9 cellular contexts compared by ENCODE assay signal in genomic region chr9:70113403-70114022, GRCh38.
DNase-seq lines count a peak whose midpoint lies in the region; ATAC-seq, FAIRE-seq and TF ChIP-seq lines count a peak whose summit lies in the region.
"Had no signal": no experiment of that assay in that cellular context is flagged by ENCODE, and none has a peak within 500 bp of the region (broad histone marks: within the 10 kb centered on the region; RNA-seq: fewer than 3 reads in every experiment).

No MANE protein-coding gene starts in this region.

- FAIRE-seq in GM12892 (lab: Jason Lieb, UNC): no peak
- peak; percentile 85 for FAIRE-seq in keratinocyte (lab: Jason Lieb, UNC)

- dilution Hi-C loops in keratinocyte (cut with MboI; ENCODE audit: extremely low pct_ligation_motif_present, low sequenced_read_pairs): loop anchor here (25.0 kb wide), 1 partner anchor 151 kb away; no protein-coding TSS in a partner anchor

- H3K9me3 ChIP-seq in keratinocyte (ENCODE audit: control insufficient read depth, low read depth, low read length): no peaks in the 10 kb centered on the region
- H3K9me3 ChIP-seq in stomach: no peaks in the 10 kb centered on the region

- no peak overlapping the region for H3K4me2 ChIP-seq in keratinocyte (ENCODE audit: control insufficient read depth, extremely low read depth, insufficient read depth, low read depth, low read length)

- no peaks in the 10 kb centered on the region for H3K36me3 Mint-ChIP-seq in MCF 10A (ENCODE audit: insufficient read depth, unreplicated experiment)
- H3K36me3 Mint-ChIP-seq: memory B cell had no signal

- no peak overlapping the region for H2AFZ ChIP-seq in keratinocyte (ENCODE audit: control insufficient read depth, low read length)

- no peak overlapping the region for H3K4me3 ChIP-seq in keratinocyte (ENCODE audit: control insufficient read depth in 2 of 3, extremely low read depth in 1 of 3, insufficient read depth in 2 of 3, low read depth in 1 of 3, low read length in 3 of 3)
- H3K4me3 ChIP-seq in stomach: no peak overlapping the region

- no peak overlapping the region for H3K27ac Mint-ChIP-seq in MCF 10A (ENCODE audit: low read depth, unreplicated experiment)
- H3K27ac Mint-ChIP-seq: memory B cell had no signal

- H3K9me1 ChIP-seq in keratinocyte (ENCODE audit: control insufficient read depth, extremely low read depth, insufficient read depth, low read length): no peaks in the 10 kb centered on the region

- peak; percentile 93 for TF ChIP-seq CTCF in AG09319 (IDR thresholded peaks at IDR 0.05; ENCODE audit: low read depth, low read length)
- peak; percentile 78 for TF ChIP-seq CTCF in MCF 10A (IDR thresholded peaks at IDR 0.05; ENCODE audit: unreplicated experiment)
- peak; percentile 80 to 92 (median 85) for TF ChIP-seq CTCF in keratinocyte (optimal IDR thresholded peaks at IDR 0.05 in 1 of 3, IDR thresholded peaks at IDR 0.05 in 1 of 3, conservative IDR thresholded peaks at IDR 0.05 in 1 of 3; ENCODE audit: extremely low read depth in 1 of 3, insufficient read depth in 2 of 3, low read length in 3 of 3)
- peak in 5 of 7 experiments; percentile 56 to 72 (median 63) for TF ChIP-seq CTCF in stomach (IDR thresholded peaks at IDR 0.05)

- H3K9me3 Mint-ChIP-seq in MCF 10A (ENCODE audit: unreplicated experiment): no peaks in the 10 kb centered on the region

- H3K36me3 ChIP-seq in keratinocyte (ENCODE audit: control insufficient read depth in 2 of 2, extremely low read depth in 1 of 2, insufficient read depth in 2 of 2, low read length in 2 of 2) (no peaks in the 10 kb centered on the region), stomach (peaks cover 0 to 52% (median 22%) of the 10 kb centered on the region in 4 donors)

- H3K4me1 ChIP-seq in keratinocyte (ENCODE audit: control insufficient read depth, extremely low read depth, insufficient read depth, low read length): peaks cover 58% of the 10 kb centered on the region
- peaks cover 10 to 37% (median 28%) of the 10 kb centered on the region in 4 donors for H3K4me1 ChIP-seq in stomach

- H3K27ac ChIP-seq in keratinocyte (ENCODE audit: control insufficient read depth, insufficient read depth, low read length) (no peak overlapping the region), stomach (no peak overlapping the region)

- H3K27me3 Mint-ChIP-seq in MCF 10A (ENCODE audit: insufficient read depth, unreplicated experiment): no peaks in the 10 kb centered on the region

- DNase-seq in AG09319 (ENCODE audit: extremely low read depth, low read depth) (no peak), GM12892 (ENCODE audit: insufficient read length) (peak; percentile 14), NCI-H774 (lab: John Stamatoyannopoulos, UW) (peak; percentile 41), MCF 10A (ENCODE audit: unreplicated experiment) (peak; percentile 76), keratinocyte (ENCODE audit: low read depth, low spot score) (no peak), stomach (peak; percentile 46)

- WGBS in stomach, 5 donors: 58 to 78% (median 73%) methylated on average over 4 of the region's 4 CpGs

- intact Hi-C loops in MCF 10A (cut with micrococcal nuclease): loop anchor here (1.0 to 10.0 kb wide), 5 partner anchors 141 to 691 kb away; partner anchors contain the start of gene APBA1
- intact Hi-C loops in stomach (cut with DNase I; ENCODE audit: low total_unique reads): loop anchor here (5.0 kb wide), 1 partner anchor 146 kb away; no protein-coding TSS in a partner anchor

- no peak for TF ChIP-seq EP300 in stomach (IDR thresholded peaks at IDR 0.05)

- no peak overlapping the region for H3K4me3 Mint-ChIP-seq in MCF 10A (ENCODE audit: unreplicated experiment)
- H3K4me3 Mint-ChIP-seq: memory B cell had no signal

- H3K9ac ChIP-seq in keratinocyte (ENCODE audit: control insufficient read depth, extremely low read depth, insufficient read depth, low read length): no peak overlapping the region

- peaks cover 39% of the 10 kb centered on the region for H3K4me1 Mint-ChIP-seq in MCF 10A (ENCODE audit: insufficient read depth, unreplicated experiment)

- CTCF ChIA-PET in MCF 10A (lab: Yijun Ruan, JAX): interaction anchor here (0.6 to 9.6 kb wide), 58 partner anchors 9 to 751 kb away, joined by 3 to 684 read pairs (median 4); partner anchors contain the start of gene MAMDC2

- POLR2A ChIA-PET in MCF 10A (lab: Yijun Ruan, JAX): interaction anchor here (1.3 to 3.0 kb wide), 3 partner anchors 138 to 489 kb away, joined by 4 to 17 read pairs (median 8); no protein-coding TSS in a partner anchor

- H3K79me2 ChIP-seq in keratinocyte (ENCODE audit: control insufficient read depth, insufficient read depth, low read length): no peaks in the 10 kb centered on the region

- TF ChIP-seq POLR2A in GM12892 (IDR thresholded peaks at IDR 0.05; ENCODE audit: low read depth, low read length): no peak
- no peak for TF ChIP-seq POLR2A in stomach (IDR thresholded peaks at IDR 0.05)

- ATAC-seq in HG03135 (IDR thresholded peaks at IDR 0.05; ENCODE audit: unreplicated experiment) (peak; percentile 63), GM18861 (IDR thresholded peaks at IDR 0.05; ENCODE audit: unreplicated experiment) (no peak)

- H3K27me3 ChIP-seq in keratinocyte (ENCODE audit: control insufficient read depth, extremely low read depth, insufficient read depth, low read length): no peaks in the 10 kb centered on the region
- no peaks in the 10 kb centered on the region for H3K27me3 ChIP-seq in stomach

- no peaks in the 10 kb centered on the region for H4K20me1 ChIP-seq in keratinocyte (ENCODE audit: control insufficient read depth, extremely low read depth, insufficient read depth, low read length)

- BruUV-seq in MCF 10A (replicated peaks; lab: Mats Ljungman, UMichigan): no TSS peak

Comparison
In these comparisons a context has a peak if more than half of its experiments do, and no peak if none do; other contexts are left out.
1. DNase-seq: peak in GM12892 (single experiment), NCI-H774 (single experiment), MCF 10A (single experiment) and stomach (single experiment); none in AG09319 (single experiment) and keratinocyte (single experiment).
2. Peak in every context shown above with its lines, with median percentiles within 50 percentile points of each other: CTCF ChIP-seq.